ENCODE assay signal across 8 cellular contexts in genomic region chr15:62847900-62848489, GRCh38.
DNase-seq lines count a peak whose midpoint lies in the region; ATAC-seq, FAIRE-seq and TF ChIP-seq lines count a peak whose summit lies in the region.

No MANE protein-coding gene starts in this region.

- no peak overlapping the region for H3K27ac Mint-ChIP-seq in immature natural killer cell

- POLR2A ChIA-PET in GM12878 (lab: Charles Lee), result no interaction called here

- H3K27ac ChIP-seq in GM12878 (ENCODE audit: control insufficient read depth, insufficient read depth), result no peak overlapping the region

- H3K4me2 ChIP-seq in GM12878 (ENCODE audit: control insufficient read depth, insufficient read depth), result no peak overlapping the region

- TF ChIP-seq CTCF in GM12878 (IDR thresholded peaks at IDR 0.05 in 2 of 3, conservative IDR thresholded peaks at IDR 0.05 in 1 of 3; ENCODE audit: control insufficient read depth in 2 of 3, extremely low read depth in 1 of 3, insufficient read depth in 1 of 3, low read depth in 3 of 3, low read length in 3 of 3), result peak; percentile 43 to 58 (median 46); a peak in 5 of 6 replicates

- no peak overlapping the region for H3K9ac ChIP-seq in GM12878 (ENCODE audit: control insufficient read depth, insufficient read depth, low read length)

- peak; percentile 65 for ATAC-seq in GM12878
- no peak for ATAC-seq in GM18868 (IDR thresholded peaks at IDR 0.05; ENCODE audit: unreplicated experiment)
- ATAC-seq in HG02798 (IDR thresholded peaks at IDR 0.05; ENCODE audit: poor library complexity, unreplicated experiment), result no peak

- H3K4me3 ChIP-seq in GM12878, result no peak overlapping the region

- H2AFZ ChIP-seq in GM12878 (ENCODE audit: control insufficient read depth, low read depth, low read length), result no peak overlapping the region

- H3K9me3 ChIP-seq in GM12878 (replicated peaks; ENCODE audit: control insufficient read depth, insufficient read depth, low read length), result no peaks in the 10 kb centered on the region

- H3K79me2 ChIP-seq in GM12878 (ENCODE audit: control insufficient read depth, insufficient read depth, low read length), result no peaks in the 10 kb centered on the region

- in situ Hi-C loops in GM12878 (cut with MboI), result loop anchor here (10.0 kb wide), 1 partner anchor 247 kb away; no protein-coding TSS in a partner anchor

- H3K4me1 ChIP-seq in GM12878 (ENCODE audit: control insufficient read depth, insufficient read depth, low read length), result no peaks in the 10 kb centered on the region

- RAD21 ChIA-PET in GM12878 (lab: Charles Lee; ENCODE audit: unreplicated experiment), result interaction anchor here (1.1 to 1.4 kb wide), 2 partner anchors 239 to 245 kb away, joined by 3 to 4 read pairs; no protein-coding TSS in a partner anchor

- H3K4me1 Mint-ChIP-seq in immature natural killer cell, result no peaks in the 10 kb centered on the region

- H3K36me3 ChIP-seq in GM12878 (ENCODE audit: control insufficient read depth in 2 of 2, insufficient read depth in 2 of 2, low read length in 1 of 2), result no peaks in the 10 kb centered on the region

- no TSS peak for BruUV-seq in GM12878 (replicated peaks; lab: Mats Ljungman, UMichigan)

- intact Hi-C loops in GM12878 (cut with micrococcal nuclease; ENCODE audit: unreplicated experiment), result loop anchor here (2.0 kb wide), 1 partner anchor 245 kb away; no protein-coding TSS in a partner anchor

- no peak for TF ChIP-seq POLR2A in GM12878 (IDR thresholded peaks at IDR 0.05; ENCODE audit: low read depth, low read length)

- no peaks in the 10 kb centered on the region for H4K20me1 ChIP-seq in GM12878 (ENCODE audit: control insufficient read depth, insufficient read depth)

- SMC1A ChIA-PET in GM12878 (lab: Charles Lee; ENCODE audit: uncharacterized antibody, unreplicated experiment), result interaction anchor here (1.2 kb wide), 1 partner anchor 27 kb away, joined by 3 read pairs; no protein-coding TSS in a partner anchor

- CTCF ChIA-PET in GM12878 (lab: Yijun Ruan, JAX), result interaction anchor here (1.0 to 1.4 kb wide), 2 partner anchors 19 to 246 kb away, joined by 3 to 4 read pairs; no protein-coding TSS in a partner anchor

- H3K9me3 Mint-ChIP-seq in immature natural killer cell, result no peaks in the 10 kb centered on the region

- DNase-seq in AG20443 (ENCODE audit: low spot score) (peak; percentile 72), H4 (ENCODE audit: low spot score) (peak; percentile 36), RPMI8226 (peak; percentile 87), GM12878 (ENCODE audit: low read depth, low spot score) (no peak), immature natural killer cell (peak in 2 of 3 donors; percentile 21 to 42)
- DNase-seq in stimulated activated CD4-positive, alpha-beta T cell treated with anti-CD3 and anti-CD28 coated beads, Interleukin-2, amount 100 ng/mL, for 24 hours, result peak; percentile 52 to 70

- peaks cover 2 to 7% (median 4%) of the 10 kb centered on the region in 3 donors for H3K27me3 Mint-ChIP-seq in immature natural killer cell (ENCODE audit: low read depth in 3 of 3)

- no peaks in the 10 kb centered on the region for H3K36me3 Mint-ChIP-seq in immature natural killer cell

- peak; percentile 55 for TF ChIP-seq RAD21 in GM12878 (IDR thresholded peaks at IDR 0.05; ENCODE audit: insufficient read depth, low read depth, low read length)

- 22% methylated on average over 7 of the region's 7 CpGs for WGBS in GM12878 (ENCODE audit: insufficient coverage, insufficient replicate concordance, low lambda C conversion rate, missing lambda C conversion rate)

- peaks cover 0 to 4% of the 10 kb centered on the region in 2 experiments; a peak in 2 of 4 replicates for H3K27me3 ChIP-seq in GM12878 (replicated peaks in 1 of 2; ENCODE audit: control insufficient read depth in 2 of 2, insufficient read depth in 2 of 2, low read length in 1 of 2)

- no peak for FAIRE-seq in GM12878 (lab: Jason Lieb, UNC)

- no peak overlapping the region for H3K4me3 Mint-ChIP-seq in immature natural killer cell

- no peak for TF ChIP-seq EP300 in GM12878 (IDR thresholded peaks at IDR 0.05; ENCODE audit: borderline replicate concordance in 1 of 2, control insufficient read depth in 1 of 2, low read depth in 2 of 2, low read length in 2 of 2)

TF ChIP-seq in GM12878, 131 proteins besides CTCF, POLR2A, EP300 and RAD21:
- TF ChIP-seq, protein P1, sequence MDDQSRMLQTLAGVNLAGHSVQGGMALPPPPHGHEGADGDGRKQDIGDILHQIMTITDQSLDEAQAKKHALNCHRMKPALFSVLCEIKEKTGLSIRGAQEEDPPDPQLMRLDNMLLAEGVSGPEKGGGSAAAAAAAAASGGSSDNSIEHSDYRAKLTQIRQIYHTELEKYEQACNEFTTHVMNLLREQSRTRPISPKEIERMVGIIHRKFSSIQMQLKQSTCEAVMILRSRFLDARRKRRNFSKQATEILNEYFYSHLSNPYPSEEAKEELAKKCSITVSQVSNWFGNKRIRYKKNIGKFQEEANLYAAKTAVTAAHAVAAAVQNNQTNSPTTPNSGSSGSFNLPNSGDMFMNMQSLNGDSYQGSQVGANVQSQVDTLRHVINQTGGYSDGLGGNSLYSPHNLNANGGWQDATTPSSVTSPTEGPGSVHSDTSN (IDR thresholded peaks at IDR 0.05; ENCODE audit: insufficient replicate concordance, low read depth, low read length), result no peak
- TF ChIP-seq KAT2A (conservative IDR thresholded peaks at IDR 0.05; ENCODE audit: control insufficient read depth, low read depth, low read length) (no peak), ZBTB33 (IDR thresholded peaks at IDR 0.05) (no peak), NFYA (IDR thresholded peaks at IDR 0.05; ENCODE audit: borderline replicate concordance, low read depth, low read length) (no peak), HDAC6 (IDR thresholded peaks at IDR 0.05; ENCODE audit: unreplicated experiment) (no peak), SMC3 (IDR thresholded peaks at IDR 0.05; ENCODE audit: borderline replicate concordance, low read length) (peak; percentile 19; the same call in 1 of the 2 replicates), ZSCAN29 (IDR thresholded peaks at IDR 0.05) (no peak), BACH1 (IDR thresholded peaks at IDR 0.05; ENCODE audit: borderline replicate concordance) (no peak)
